ENCODE assay signal across 16 cellular contexts in the genomic region with DNA sequence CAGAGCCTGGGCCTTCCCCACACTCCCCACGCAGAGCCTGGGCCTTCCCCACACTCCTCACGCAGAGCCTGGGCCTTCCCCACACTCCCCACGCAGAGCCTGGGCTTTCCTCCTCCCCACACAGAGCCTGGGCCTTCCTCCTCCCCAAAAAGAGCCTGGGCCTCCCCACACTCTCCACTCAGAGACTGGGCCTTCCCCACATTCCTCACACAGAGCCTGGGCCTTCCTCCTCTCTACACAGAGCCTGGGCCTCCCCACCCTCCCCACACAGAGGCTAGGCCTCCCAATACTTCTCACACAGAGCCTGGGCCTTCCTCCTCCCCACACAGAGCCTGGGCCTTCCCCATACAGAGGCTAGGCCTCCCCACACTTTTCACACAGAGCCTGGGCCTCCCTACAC. TPM values are rescaled to one million over a fixed set of nuclear protein-coding genes. Genes with fewer than 3 reads are reported as not detected.
A peak's percentile ranks its signal among the peaks of the same experiment; 100 is the strongest.
DNase-seq lines count a peak whose midpoint lies in the region; ATAC-seq and TF ChIP-seq lines count a peak whose summit lies in the region.
"Had no signal": no experiment of that assay in that cellular context is flagged by ENCODE, and none has a peak within 500 bp of the region (broad histone marks: within the 10 kb centered on the region; RNA-seq: fewer than 3 reads in every experiment).

No MANE protein-coding gene starts in this region.

- ATAC-seq in activated CD4-positive, alpha-beta T cell treated with anti-CD3 and anti-CD28 coated beads for 36 hours = peak; percentile 74
- ATAC-seq: naive thymus-derived CD4-positive, alpha-beta T cell; SK-N-SH treated with all-trans-retinoic acid at 6 μM for 48 hours had no signal

- peaks cover 3% of the 10 kb centered on the region for H3K9me3 Mint-ChIP-seq in activated CD4-positive, alpha-beta T cell treated with anti-CD3 and anti-CD28 coated beads for 36 hours (ENCODE audit: low read depth)
- no peaks in the 10 kb centered on the region for H3K9me3 Mint-ChIP-seq in activated CD4-positive, alpha-beta T cell treated with anti-CD3 and anti-CD28 coated beads, Interleukin-2, amount 10 ng/mL, durations not matched to agents 24 days and 14 days
- H3K9me3 Mint-ChIP-seq: naive thymus-derived CD4-positive, alpha-beta T cell had no signal

- no peak overlapping the region for H2AFZ ChIP-seq in smooth muscle cell (ENCODE audit: low read depth)

- H3K4me1 ChIP-seq in smooth muscle cell (ENCODE audit: low read depth) = no peaks in the 10 kb centered on the region

- peaks cover 23% of the 10 kb centered on the region for H3K4me1 Mint-ChIP-seq in activated CD4-positive, alpha-beta T cell treated with anti-CD3 and anti-CD28 coated beads for 36 hours
- H3K4me1 Mint-ChIP-seq in activated CD4-positive, alpha-beta T cell treated with anti-CD3 and anti-CD28 coated beads, Interleukin-2, amount 10 ng/mL, durations not matched to agents 24 days and 14 days = no peaks in the 10 kb centered on the region

- peak overlapping the region; percentile 45 for H3K27ac ChIP-seq in angular gyrus (ENCODE audit: low read depth, low read length)
- peak overlapping the region; percentile 44 for H3K27ac ChIP-seq in smooth muscle cell (ENCODE audit: low read depth)
- no peak overlapping the region for H3K27ac ChIP-seq in RWPE1
- H3K27ac ChIP-seq: 22Rv1 had no signal

- H3K27me3 Mint-ChIP-seq in activated CD4-positive, alpha-beta T cell treated with anti-CD3 and anti-CD28 coated beads for 36 hours = no peaks in the 10 kb centered on the region
- H3K27me3 Mint-ChIP-seq in activated CD4-positive, alpha-beta T cell treated with anti-CD3 and anti-CD28 coated beads, Interleukin-2, amount 10 ng/mL, durations not matched to agents 24 days and 14 days = no peaks in the 10 kb centered on the region
- H3K27me3 Mint-ChIP-seq: naive thymus-derived CD4-positive, alpha-beta T cell had no signal

- H3K4me3 ChIP-seq in smooth muscle cell = no peak overlapping the region

- no peaks in the 10 kb centered on the region for H4K20me1 ChIP-seq in smooth muscle cell (ENCODE audit: low read depth)

- H3F3A ChIP-seq in smooth muscle cell (ENCODE audit: low read depth) = no peaks in the 10 kb centered on the region

- DNase-seq in activated CD4-positive, alpha-beta T cell treated with anti-CD3 and anti-CD28 coated beads for 36 hours = peak; percentile 74
- DNase-seq in activated CD4-positive, alpha-beta T cell treated with anti-CD3 and anti-CD28 coated beads, Interleukin-2, amount 10 ng/mL, durations not matched to agents 24 days and 14 days = no peak
- peak; percentile 28 for DNase-seq in KG1 (lab: John Stamatoyannopoulos, UW)
- no peak for DNase-seq in smooth muscle cell (lab: John Stamatoyannopoulos, UW; ENCODE audit: unreplicated experiment)
- no peak for DNase-seq in SIG-M5 treated with dmso at 0.1 percent for 504 hours (lab: John Stamatoyannopoulos, UW; ENCODE audit: unreplicated experiment)
- no peak for DNase-seq in RWPE1 (ENCODE audit: low spot score)
- no peak for DNase-seq in HCEC 1CT
- DNase-seq: GF-D8; head of caudate nucleus; naive thymus-derived CD4-positive, alpha-beta T cell; retina had no signal

- CTCF ChIA-PET in activated CD4-positive, alpha-beta T cell treated with anti-CD3 and anti-CD28 coated beads for 36 hours (lab: Charles Lee) = no interaction called here
- CTCF ChIA-PET in RWPE1 (lab: Yijun Ruan, JAX) = no interaction called here

- POLR2A ChIA-PET in activated CD4-positive, alpha-beta T cell treated with anti-CD3 and anti-CD28 coated beads for 36 hours (lab: Charles Lee) = no interaction called here
- POLR2A ChIA-PET in RWPE1 (lab: Yijun Ruan, JAX; ENCODE audit: low non-redundant PET) = no interaction called here

- H3K79me2 ChIP-seq in smooth muscle cell (ENCODE audit: low read depth) = no peaks in the 10 kb centered on the region

- H3K9ac ChIP-seq in smooth muscle cell (ENCODE audit: low read depth) = peak overlapping the region; percentile 28

- H3K9me3 ChIP-seq in smooth muscle cell (replicated peaks; ENCODE audit: low read depth) = no peaks in the 10 kb centered on the region

- H3K27ac Mint-ChIP-seq in activated CD4-positive, alpha-beta T cell treated with anti-CD3 and anti-CD28 coated beads for 36 hours = peak overlapping the region; percentile 80
- H3K27ac Mint-ChIP-seq in activated CD4-positive, alpha-beta T cell treated with anti-CD3 and anti-CD28 coated beads, Interleukin-2, amount 10 ng/mL, durations not matched to agents 24 days and 14 days = no peak overlapping the region

- H3K4me3 Mint-ChIP-seq in activated CD4-positive, alpha-beta T cell treated with anti-CD3 and anti-CD28 coated beads for 36 hours = no peak overlapping the region
- no peak overlapping the region for H3K4me3 Mint-ChIP-seq in activated CD4-positive, alpha-beta T cell treated with anti-CD3 and anti-CD28 coated beads, Interleukin-2, amount 10 ng/mL, durations not matched to agents 24 days and 14 days
- H3K4me3 Mint-ChIP-seq: naive thymus-derived CD4-positive, alpha-beta T cell had no signal

- intact Hi-C loops in activated CD4-positive, alpha-beta T cell treated with anti-CD3 and anti-CD28 coated beads for 36 hours (cut with DNase I, micrococcal nuclease) = no loop called here
- intact Hi-C loops in activated CD4-positive, alpha-beta T cell treated with anti-CD3 and anti-CD28 coated beads, Interleukin-2, amount 10 ng/mL, durations not matched to agents 24 days and 14 days (cut with micrococcal nuclease) = loop anchor here (2.0 kb wide), 1 partner anchor 32 kb away; no protein-coding TSS in a partner anchor

- no peak overlapping the region for H3K4me2 ChIP-seq in smooth muscle cell

- H3K36me3 Mint-ChIP-seq in activated CD4-positive, alpha-beta T cell treated with anti-CD3 and anti-CD28 coated beads for 36 hours (ENCODE audit: low read depth) = no peaks in the 10 kb centered on the region
- peaks cover 2% of the 10 kb centered on the region for H3K36me3 Mint-ChIP-seq in activated CD4-positive, alpha-beta T cell treated with anti-CD3 and anti-CD28 coated beads, Interleukin-2, amount 10 ng/mL, durations not matched to agents 24 days and 14 days (ENCODE audit: low read depth)
- H3K36me3 Mint-ChIP-seq: naive thymus-derived CD4-positive, alpha-beta T cell had no signal

- no peaks in the 10 kb centered on the region for H3K27me3 ChIP-seq in smooth muscle cell (ENCODE audit: low read depth)

- no peaks in the 10 kb centered on the region for H3K36me3 ChIP-seq in smooth muscle cell (ENCODE audit: low read depth)

- TF ChIP-seq CTCF in smooth muscle cell (IDR thresholded peaks at IDR 0.05; ENCODE audit: borderline replicate concordance, insufficient read depth, poor library complexity, severe bottlenecking) = no peak
- TF ChIP-seq CTCF in RWPE1 (conservative IDR thresholded peaks at IDR 0.05; ENCODE audit: low read depth) = no peak

- 57% methylated on average over 3 of the region's 3 CpGs for WGBS in smooth muscle cell (ENCODE audit: low lambda C conversion rate)

RNA-seq across cellular contexts. Expression of a gene that starts 11.1 kb away (rescaled TPM):
- total RNA-seq in activated CD4-positive, alpha-beta T cell treated with anti-CD3 and anti-CD28 coated beads for 36 hours = under 1 TPM; 0.16 to 0.21 TPM
- not detected in 2 replicates for total RNA-seq in activated CD4-positive, alpha-beta T cell treated with anti-CD3 and anti-CD28 coated beads, Interleukin-2, amount 10 ng/mL, durations not matched to agents 24 days and 14 days
- 1.1 and 4.1 TPM in 2 replicates for total RNA-seq in smooth muscle cell
- polyA plus RNA-seq in smooth muscle cell = 2.0 and 3.1 TPM in 2 replicates
- total RNA-seq: HT-29, subcutaneous adipose tissue had no signal
- polyA plus RNA-seq: naive thymus-derived CD4-positive, alpha-beta T cell had no signal

Comparison
In these comparisons a context has a peak if more than half of its experiments do, and no peak if none do; other contexts are left out.
1. DNase-seq: peak in activated CD4-positive, alpha-beta T cell treated with anti-CD3 and anti-CD28 coated beads for 36 hours (single experiment) and KG1 (single experiment); none in activated CD4-positive, alpha-beta T cell treated with anti-CD3 and anti-CD28 coated beads, Interleukin-2, amount 10 ng/mL, durations not matched to agents 24 days and 14 days (single experiment), smooth muscle cell (single experiment), SIG-M5 treated with dmso at 0.1 percent for 504 hours (single experiment), RWPE1 (single experiment) and HCEC 1CT (single experiment).